Comparison of ENCODE assay signal across 12 cellular contexts in the genomic region with DNA sequence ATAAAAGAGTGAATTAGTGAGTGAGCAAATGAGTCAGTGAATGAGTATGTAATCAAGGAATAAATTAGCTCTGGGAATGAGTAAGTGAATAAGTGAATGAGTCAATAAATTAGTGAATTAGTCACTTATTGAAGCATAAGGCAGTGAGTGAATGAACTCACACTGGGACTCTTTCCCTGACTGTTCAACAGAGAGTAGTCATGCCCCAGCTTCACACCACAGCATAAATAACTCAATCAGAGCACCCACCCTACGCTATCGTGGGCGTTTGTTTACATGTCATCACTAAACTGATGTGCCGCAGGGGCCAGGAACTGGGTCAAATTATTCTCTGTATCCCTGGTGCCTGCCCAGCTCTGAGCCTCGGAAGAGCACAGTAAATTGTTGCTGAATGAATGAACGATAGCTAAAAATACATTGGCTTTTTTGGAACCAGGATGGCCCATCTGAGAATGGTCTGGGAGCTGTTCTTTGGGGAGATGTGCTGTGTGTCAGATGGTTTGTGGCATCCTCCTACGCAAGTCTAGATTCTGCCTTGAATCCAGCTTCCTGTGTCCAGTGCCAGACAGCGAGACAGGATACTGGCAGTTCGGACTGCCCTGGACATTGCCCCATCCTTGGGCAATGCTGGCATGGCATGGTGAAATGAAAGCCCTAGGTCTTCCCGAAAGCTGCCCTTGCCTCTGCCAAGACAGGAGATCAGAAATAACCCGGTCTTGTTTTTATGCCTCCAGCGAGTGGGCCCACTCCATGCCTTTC.
DNase-seq lines count a peak whose midpoint lies in the region; ATAC-seq and TF ChIP-seq lines count a peak whose summit lies in the region.
"Had no signal": no experiment of that assay in that cellular context is flagged by ENCODE, and none has a peak within 500 bp of the region (broad histone marks: within the 10 kb centered on the region; RNA-seq: fewer than 3 reads in every experiment).

No MANE protein-coding gene starts in this region.

- no peak for TF ChIP-seq CTCF in fibroblast of mammary gland (conservative IDR thresholded peaks at IDR 0.05; ENCODE audit: control insufficient read depth, insufficient read depth, low read depth, low read length)

- ATAC-seq in left cardiac atrium (peak; percentile 47 to 64), HG03045 (IDR thresholded peaks at IDR 0.05; ENCODE audit: unreplicated experiment) (no peak)
- peak; percentile 82 for ATAC-seq in stimulated activated effector memory CD8-positive, alpha-beta T cell treated with anti-CD3 and anti-CD28 coated beads, Interleukin-12 subunit alpha, Interleukin-12 subunit beta, amount 100 ng/mL, for 72 hours
- ATAC-seq: K562 had no signal

- no peak for DNase-seq in left cardiac atrium
- DNase-seq in cardiac septum (ENCODE audit: low spot score) = no peak
- DNase-seq in SW480 (ENCODE audit: low spot score) = peak; percentile 24
- peak; percentile 98 for DNase-seq in fibroblast of mammary gland (ENCODE audit: low read depth)
- DNase-seq in stimulated activated effector memory CD8-positive, alpha-beta T cell treated with anti-CD3 and anti-CD28 coated beads, Interleukin-12 subunit alpha, Interleukin-12 subunit beta, amount 100 ng/mL, for 72 hours (ENCODE audit: low spot score in 2 of 2) = no peak
- no peak for DNase-seq in head of caudate nucleus
- DNase-seq in NCI-H446 (lab: John Stamatoyannopoulos, UW) = no peak
- DNase-seq: endodermal cell, NCI-H2081 treated with DMSO at 0.1 percent for 48 hours had no signal

- no peaks in the 10 kb centered on the region for H3K4me1 Mint-ChIP-seq in stimulated activated effector memory CD8-positive, alpha-beta T cell treated with anti-CD3 and anti-CD28 coated beads, Interleukin-12 subunit alpha, Interleukin-12 subunit beta, amount 100 ng/mL, for 72 hours
- H3K4me1 Mint-ChIP-seq: endodermal cell had no signal

- intact Hi-C loops in left cardiac atrium (cut with DNase I) (no loop called here), cardiac septum (cut with DNase I) (no loop called here), head of caudate nucleus (cut with DNase I) (no loop called here)

- no peak overlapping the region for H3K4me3 ChIP-seq in fibroblast of mammary gland (ENCODE audit: control insufficient read depth, low read depth, low read length)
- H3K4me3 ChIP-seq: K562, skin epidermis had no signal

- no peak overlapping the region for H3K4me3 Mint-ChIP-seq in stimulated activated effector memory CD8-positive, alpha-beta T cell treated with anti-CD3 and anti-CD28 coated beads, Interleukin-12 subunit alpha, Interleukin-12 subunit beta, amount 100 ng/mL, for 72 hours
- H3K4me3 Mint-ChIP-seq: endodermal cell had no signal

- no peaks in the 10 kb centered on the region for H3K36me3 Mint-ChIP-seq in stimulated activated effector memory CD8-positive, alpha-beta T cell treated with anti-CD3 and anti-CD28 coated beads, Interleukin-12 subunit alpha, Interleukin-12 subunit beta, amount 100 ng/mL, for 72 hours

- H3K27ac Mint-ChIP-seq in stimulated activated effector memory CD8-positive, alpha-beta T cell treated with anti-CD3 and anti-CD28 coated beads, Interleukin-12 subunit alpha, Interleukin-12 subunit beta, amount 100 ng/mL, for 72 hours = no peak overlapping the region
- H3K27ac Mint-ChIP-seq: endodermal cell had no signal

- peaks cover 4% of the 10 kb centered on the region for H3K9me3 Mint-ChIP-seq in stimulated activated effector memory CD8-positive, alpha-beta T cell treated with anti-CD3 and anti-CD28 coated beads, Interleukin-12 subunit alpha, Interleukin-12 subunit beta, amount 100 ng/mL, for 72 hours

Comparison
In these comparisons a context has a peak if more than half of its experiments do, and no peak if none do; other contexts are left out.
1. DNase-seq: peak in SW480 (single experiment) and fibroblast of mammary gland (single experiment); none in left cardiac atrium (single experiment), cardiac septum (single experiment), stimulated activated effector memory CD8-positive, alpha-beta T cell treated with anti-CD3 and anti-CD28 coated beads, Interleukin-12 subunit alpha, Interleukin-12 subunit beta, amount 100 ng/mL, for 72 hours (0 of 2), head of caudate nucleus (0 of 42) and NCI-H446 (0 of 2).